In the genomic region with DNA sequence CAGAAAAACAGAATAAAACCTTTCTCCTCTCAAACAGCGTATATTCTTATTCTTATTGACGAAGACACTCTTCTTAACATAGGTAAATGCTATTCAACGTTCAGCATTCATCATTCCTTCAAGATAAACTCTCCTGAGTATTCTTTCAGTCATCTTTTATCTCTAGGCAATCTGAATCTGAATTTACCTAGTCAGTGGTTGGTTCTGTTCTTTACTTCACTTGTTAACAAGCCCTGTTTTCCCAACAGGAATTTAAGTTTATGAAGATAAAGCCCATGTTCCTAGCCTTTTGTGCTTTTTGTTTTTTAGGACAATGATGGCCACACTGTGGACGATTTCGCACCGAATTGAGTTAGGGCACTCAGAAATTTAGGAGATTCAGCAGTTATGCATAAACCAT, we compare ENCODE assay signal across 10 cellular contexts. TPM values are rescaled to one million over a fixed set of nuclear protein-coding genes. Genes with fewer than 3 reads are reported as not detected.
DNase-seq lines count a peak whose midpoint lies in the region; ATAC-seq, FAIRE-seq and TF ChIP-seq lines count a peak whose summit lies in the region.
"Had no signal": no experiment of that assay in that cellular context is flagged by ENCODE, and none has a peak within 500 bp of the region (broad histone marks: within the 10 kb centered on the region; RNA-seq: fewer than 3 reads in every experiment).

No MANE protein-coding gene starts in this region.

- no peak for FAIRE-seq in keratinocyte (lab: Jason Lieb, UNC)

- no peaks in the 10 kb centered on the region for H3K9me3 ChIP-seq in BLaER1 treated with 17β-estradiol and CSF1 and Interleukin-3, amounts not matched to agents 10 nM and 100 nM (replicated peaks in 1 of 11)
- H3K9me3 ChIP-seq in keratinocyte (ENCODE audit: control insufficient read depth, low read depth, low read length) = no peaks in the 10 kb centered on the region

- H3K36me3 Mint-ChIP-seq in activated B cell treated with CpG ODN at 0.5 μM for 24 hours (ENCODE audit: low read depth) = peaks cover 52% of the 10 kb centered on the region

- H3K9me1 ChIP-seq in keratinocyte (ENCODE audit: control insufficient read depth, extremely low read depth, insufficient read depth, low read length) = no peaks in the 10 kb centered on the region

- H3K4me2 ChIP-seq in BLaER1 treated with 17β-estradiol and CSF1 and Interleukin-3, amounts not matched to agents 10 nM and 100 nM = peak overlapping the region; percentile 82 to 98 (median 93)
- peak overlapping the region; percentile 53 for H3K4me2 ChIP-seq in keratinocyte (ENCODE audit: control insufficient read depth, extremely low read depth, insufficient read depth, low read depth, low read length)

- TF ChIP-seq CTCF in GM12865 (IDR thresholded peaks at IDR 0.05; ENCODE audit: insufficient read depth, low read depth, low read length, missing control alignments) (no peak), activated B cell treated with CpG ODN at 0.5 μM for 24 hours (IDR thresholded peaks at IDR 0.05) (no peak), keratinocyte (optimal IDR thresholded peaks at IDR 0.05 in 1 of 3, IDR thresholded peaks at IDR 0.05 in 1 of 3, conservative IDR thresholded peaks at IDR 0.05 in 1 of 3; ENCODE audit: extremely low read depth in 1 of 3, insufficient read depth in 2 of 3, low read length in 3 of 3) (no peak)

- no peaks in the 10 kb centered on the region for H3K27me3 ChIP-seq in BLaER1 treated with 17β-estradiol and CSF1 and Interleukin-3, amounts not matched to agents 10 nM and 100 nM
- no peaks in the 10 kb centered on the region for H3K27me3 ChIP-seq in keratinocyte (ENCODE audit: control insufficient read depth, extremely low read depth, insufficient read depth, low read length)

- H3K4me3 Mint-ChIP-seq in activated B cell treated with CpG ODN at 0.5 μM for 24 hours = peak overlapping the region; percentile 80

- peak overlapping the region; percentile 88 for H3K27ac Mint-ChIP-seq in activated B cell treated with CpG ODN at 0.5 μM for 24 hours

- peak overlapping the region; percentile 77 to 99 (median 92) for H3K9ac ChIP-seq in BLaER1 treated with 17β-estradiol and CSF1 and Interleukin-3, amounts not matched to agents 10 nM and 100 nM
- H3K9ac ChIP-seq in keratinocyte (ENCODE audit: control insufficient read depth, extremely low read depth, insufficient read depth, low read length) = no peak overlapping the region

- H3K4me3 ChIP-seq in BLaER1 treated with 17β-estradiol and CSF1 and Interleukin-3, amounts not matched to agents 10 nM and 100 nM = peak overlapping the region; percentile 50 to 83 (median 74)
- H3K4me3 ChIP-seq in GM12865 (ENCODE audit: low read depth, low read length) (peak overlapping the region; percentile 75), keratinocyte (ENCODE audit: control insufficient read depth in 2 of 3, extremely low read depth in 1 of 3, insufficient read depth in 2 of 3, low read depth in 1 of 3, low read length in 3 of 3) (no peak overlapping the region)

- intact Hi-C loops in activated B cell treated with CpG ODN at 0.5 μM for 24 hours (cut with micrococcal nuclease) = loop anchor here (10.0 kb wide), 2 partner anchors 351 to 1259 kb away; partner anchors contain the start of genes AKAP11 and FOXO1

- H3K4me1 Mint-ChIP-seq in activated B cell treated with CpG ODN at 0.5 μM for 24 hours = peaks cover 68% of the 10 kb centered on the region

- no peak for ATAC-seq in activated B cell treated with CpG ODN at 0.5 μM for 24 hours (ENCODE audit: low read depth)
- no peak for ATAC-seq in GM21619 (IDR thresholded peaks at IDR 0.05; ENCODE audit: unreplicated experiment)
- ATAC-seq: HCT116 had no signal

- H3K36me3 ChIP-seq in BLaER1 treated with 17β-estradiol and CSF1 and Interleukin-3, amounts not matched to agents 10 nM and 100 nM = peaks cover 16 to 51% (median 31%) of the 10 kb centered on the region in 11 experiments; a peak in 21 of 22 replicates
- H3K36me3 ChIP-seq in keratinocyte (ENCODE audit: control insufficient read depth in 2 of 2, extremely low read depth in 1 of 2, insufficient read depth in 2 of 2, low read length in 2 of 2) = peaks cover 3 to 10% of the 10 kb centered on the region in 2 experiments

- POLR2A ChIA-PET in activated B cell treated with CpG ODN at 0.5 μM for 24 hours (lab: Charles Lee) = interaction anchor here (2.0 to 7.9 kb wide), 3 partner anchors 9 to 43 kb away, joined by 6 to 118 read pairs (median 59); partner anchors contain the start of gene WBP4

- H3K79me2 ChIP-seq in keratinocyte (ENCODE audit: control insufficient read depth, insufficient read depth, low read length) = peaks cover 80% of the 10 kb centered on the region

- CTCF ChIA-PET in activated B cell treated with CpG ODN at 0.5 μM for 24 hours (lab: Charles Lee) = interaction anchor here (0.7 to 0.9 kb wide), 2 partner anchors 30 to 45 kb away, joined by 3 to 4 read pairs; no protein-coding TSS in a partner anchor

- no peak for DNase-seq in GM12865 (ENCODE audit: low read depth)
- no peak for DNase-seq in activated B cell treated with CpG ODN at 0.5 μM for 24 hours
- no peak for DNase-seq in keratinocyte (ENCODE audit: low read depth, low spot score)
- no peak for DNase-seq in NCI-H2029 treated with DMSO at 0.1 percent for 48 hours (lab: John Stamatoyannopoulos, UW)
- DNase-seq in GOT3 (lab: John Stamatoyannopoulos, UW) = no peak
- DNase-seq in middle frontal gyrus (ENCODE audit: extremely low spot score, low spot score) = no peak
- DNase-seq: NCI-H2081 treated with DMSO at 0.1 percent for 48 hours had no signal

- dilution Hi-C loops in keratinocyte (cut with MboI; ENCODE audit: extremely low pct_ligation_motif_present, low sequenced_read_pairs) = no loop called here

- H4K20me1 ChIP-seq in BLaER1 treated with 17β-estradiol and CSF1 and Interleukin-3, amounts not matched to agents 10 nM and 100 nM = peaks cover 35 to 71% (median 61%) of the 10 kb centered on the region in 11 experiments
- peaks cover 5% of the 10 kb centered on the region for H4K20me1 ChIP-seq in keratinocyte (ENCODE audit: control insufficient read depth, extremely low read depth, insufficient read depth, low read length)

- H3K9me3 Mint-ChIP-seq in activated B cell treated with CpG ODN at 0.5 μM for 24 hours = no peaks in the 10 kb centered on the region

- H3K4me1 ChIP-seq in BLaER1 treated with 17β-estradiol and CSF1 and Interleukin-3, amounts not matched to agents 10 nM and 100 nM = peaks cover 43 to 71% (median 53%) of the 10 kb centered on the region in 10 experiments
- H3K4me1 ChIP-seq in keratinocyte (ENCODE audit: control insufficient read depth, extremely low read depth, insufficient read depth, low read length) = peaks cover 23% of the 10 kb centered on the region

- H2AFZ ChIP-seq in keratinocyte (ENCODE audit: control insufficient read depth, low read length) = no peak overlapping the region

- peak overlapping the region; percentile 57 to 100 (median 95); a peak in 21 of 22 replicates for H3K27ac ChIP-seq in BLaER1 treated with 17β-estradiol and CSF1 and Interleukin-3, amounts not matched to agents 10 nM and 100 nM
- H3K27ac ChIP-seq in keratinocyte (ENCODE audit: control insufficient read depth, insufficient read depth, low read length) = no peak overlapping the region

- H3K27me3 Mint-ChIP-seq in activated B cell treated with CpG ODN at 0.5 μM for 24 hours = no peaks in the 10 kb centered on the region

RNA-seq across cellular contexts. Expression of gene ELF1, which starts 3.2 kb away (rescaled TPM):
- 129 and 136 TPM in 2 replicates for total RNA-seq in activated B cell treated with CpG ODN at 0.5 μM for 24 hours
- 37.9 to 57.6 TPM (median 48.0 TPM) in 3 replicates for polyA plus RNA-seq in keratinocyte
- 26.9 TPM for polyA plus RNA-seq in keratinocyte (2011; ENCODE audit: low read depth)
- 22.0 and 37.8 TPM in 2 replicates for polyA plus RNA-seq in keratinocyte (2011; cell fraction: cytosol; rRNA removed)
- polyA plus RNA-seq in keratinocyte (2011; cell fraction: nucleus; rRNA removed) = 59.1 and 72.8 TPM in 2 replicates
- 36.8 and 51.4 TPM in 2 replicates for polyA plus RNA-seq in keratinocyte (2012; ENCODE audit: low replicate concordance)
- polyA minus RNA-seq in keratinocyte = 39.4 to 65.3 TPM (median 41.8 TPM) in 3 replicates
- 29.7 TPM for polyA minus RNA-seq in keratinocyte (2011; cell fraction: cytosol; rRNA and poly(A)+ RNA removed)
- polyA minus RNA-seq in keratinocyte (2011; cell fraction: nucleus; rRNA and poly(A)+ RNA removed) = 63.2 and 99.9 TPM in 2 replicates

RNA-seq across cellular contexts. Expression of gene WBP4, which starts 45.4 kb away (rescaled TPM):
- total RNA-seq in activated B cell treated with CpG ODN at 0.5 μM for 24 hours = 8.6 and 9.0 TPM in 2 replicates
- polyA plus RNA-seq in keratinocyte = 5.9 to 13.5 TPM (median 9.3 TPM) in 3 replicates
- 14.1 TPM for polyA plus RNA-seq in keratinocyte (2011; ENCODE audit: low read depth)
- 6.5 and 9.7 TPM in 2 replicates for polyA plus RNA-seq in keratinocyte (2011; cell fraction: cytosol; rRNA removed)
- polyA plus RNA-seq in keratinocyte (2011; cell fraction: nucleus; rRNA removed) = 7.0 and 11.7 TPM in 2 replicates
- 9.5 and 13.8 TPM in 2 replicates for polyA plus RNA-seq in keratinocyte (2012; ENCODE audit: low replicate concordance)
- polyA minus RNA-seq in keratinocyte = 0.33 to 3.1 TPM (median 0.66 TPM) in 3 replicates
- polyA minus RNA-seq in keratinocyte (2011; cell fraction: cytosol; rRNA and poly(A)+ RNA removed) = 3.6 TPM
- 1.7 and 4.0 TPM in 2 replicates for polyA minus RNA-seq in keratinocyte (2011; cell fraction: nucleus; rRNA and poly(A)+ RNA removed)

Comparison
In these comparisons a context has a peak if more than half of its experiments do, and no peak if none do; other contexts are left out.
1. H3K4me3 ChIP-seq: peak in BLaER1 treated with 17β-estradiol and CSF1 and Interleukin-3, amounts not matched to agents 10 nM and 100 nM (10 of 10) and GM12865 (single experiment); none in keratinocyte (0 of 3).